ENCODE assay signal across 17 cellular contexts in the genomic region with DNA sequence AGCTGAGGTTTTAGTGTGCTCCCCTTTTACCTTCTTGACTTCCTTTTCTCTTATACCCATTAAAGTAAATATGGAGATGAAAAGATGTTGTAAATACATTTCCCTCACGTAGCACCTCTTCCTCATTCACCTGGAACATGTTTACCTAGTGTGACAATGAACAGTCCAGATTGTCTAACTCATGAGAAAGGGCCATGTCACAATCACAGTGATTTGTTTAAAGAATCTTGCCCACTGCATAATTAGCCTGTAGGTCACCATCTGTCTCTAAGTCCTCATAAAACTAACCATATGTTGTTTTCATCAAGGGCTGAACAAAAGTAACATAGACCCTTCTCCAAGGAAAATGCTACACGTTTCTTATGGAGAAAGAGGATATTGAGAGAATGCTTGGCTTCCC.
A peak's percentile ranks its signal among the peaks of the same experiment; 100 is the strongest.
DNase-seq lines count a peak whose midpoint lies in the region; ATAC-seq and TF ChIP-seq lines count a peak whose summit lies in the region.
"Had no signal": no experiment of that assay in that cellular context is flagged by ENCODE, and none has a peak within 500 bp of the region (broad histone marks: within the 10 kb centered on the region; RNA-seq: fewer than 3 reads in every experiment).

No MANE protein-coding gene starts in this region.

- H4K91ac ChIP-seq in H9 (ENCODE audit: insufficient read length, low read depth, low read length), result no peak overlapping the region

- H3K36me3 Mint-ChIP-seq in H9 (ENCODE audit: insufficient read depth in 1 of 3, low read depth in 3 of 3), result peaks cover 0 to 4% (median 0%) of the 10 kb centered on the region in 3 experiments; a peak in 2 of 7 replicates

- no peak overlapping the region for H2BK5ac ChIP-seq in H9 (ENCODE audit: insufficient read length, low read length)

- H4K5ac ChIP-seq in H9 (ENCODE audit: insufficient read length, low read depth, low read length), result no peak overlapping the region

- H4K8ac ChIP-seq in H9 (replicated peaks; ENCODE audit: insufficient read length, low read depth, low read length), result no peak overlapping the region

- H3K23me2 ChIP-seq in H9 (ENCODE audit: insufficient read length, low read depth, low read length, poor library complexity, severe bottlenecking), result no peaks in the 10 kb centered on the region

- H2BK12ac ChIP-seq in H9 (ENCODE audit: insufficient read length, low read depth, low read length), result no peak overlapping the region

- no peak overlapping the region for H3K9ac ChIP-seq in H9 (ENCODE audit: extremely low read depth, insufficient read length, low read length)

- no peak overlapping the region for H2AFZ ChIP-seq in H9 (ENCODE audit: low read length)

- H3K4ac ChIP-seq in H9 (ENCODE audit: low read depth, low read length), result no peak overlapping the region

- H3K56ac ChIP-seq in H9 (ENCODE audit: insufficient read length, low read depth, low read length), result no peak overlapping the region

- no peaks in the 10 kb centered on the region for H3K27me3 Mint-ChIP-seq in H9 (ENCODE audit: low read depth)
- H3K27me3 Mint-ChIP-seq: T-helper 17 cell had no signal

- no peak overlapping the region for H3K18ac ChIP-seq in H9 (ENCODE audit: insufficient read length, low read depth, low read length)

- H2BK120ac ChIP-seq in H9 (ENCODE audit: low read depth, low read length, poor library complexity, severe bottlenecking), result no peak overlapping the region

- no peaks in the 10 kb centered on the region for H3K79me2 ChIP-seq in H9 (ENCODE audit: insufficient read depth, low read length)

- H3K23ac ChIP-seq in H9 (ENCODE audit: insufficient read length, low read depth, low read length), result no peak overlapping the region

- no peak overlapping the region for H2BK20ac ChIP-seq in H9 (ENCODE audit: low read depth, low read length, poor library complexity, severe bottlenecking)

- H4K20me1 ChIP-seq in H9 (ENCODE audit: control insufficient read depth, insufficient read depth, insufficient read length), result no peaks in the 10 kb centered on the region

- no CpG with 5 or more reads among the region's 2 CpGs for WGBS in H9 (ENCODE audit: extremely low coverage, insufficient read length, low lambda C conversion rate)

- H2BK15ac ChIP-seq in H9 (ENCODE audit: low read depth, low read length), result no peak overlapping the region

- no peaks in the 10 kb centered on the region for H3K9me3 Mint-ChIP-seq in H9

- H2AK5ac ChIP-seq in H9 (ENCODE audit: insufficient read length, low read length), result no peak overlapping the region

- H3K9me3 ChIP-seq in H9 (ENCODE audit: control insufficient read depth, low read depth, low read length), result no peaks in the 10 kb centered on the region
- H3K9me3 ChIP-seq: adrenal gland, SJCRH30, uterus had no signal

- ATAC-seq in HG03039 (IDR thresholded peaks at IDR 0.05; ENCODE audit: unreplicated experiment) (no peak), GM19324 (IDR thresholded peaks at IDR 0.05; ENCODE audit: low FRiP score, unreplicated experiment) (no peak)
- ATAC-seq: activated CD4-positive, CD25-positive, alpha-beta regulatory T cell treated with anti-CD3 and anti-CD28 coated beads, Interleukin-2, amount 50 U/mL, for 24 hours; T-helper 17 cell had no signal

- no peaks in the 10 kb centered on the region; a peak in 1 of 4 replicates for H3K4me1 Mint-ChIP-seq in H9

- H3K4me1 ChIP-seq in H9 (ENCODE audit: insufficient read depth, low read length), result peaks cover 4% of the 10 kb centered on the region
- H3K4me1 ChIP-seq: adrenal gland, uterus had no signal

- H3K27me3 ChIP-seq in H9 (ENCODE audit: insufficient read depth, low read length), result no peaks in the 10 kb centered on the region
- H3K27me3 ChIP-seq: adrenal gland, SJCRH30, uterus had no signal

- no peak overlapping the region for H3K4me2 ChIP-seq in H9 (ENCODE audit: insufficient read depth, insufficient read length, low read length)

- no peak overlapping the region for H3K4me3 Mint-ChIP-seq in H9
- H3K4me3 Mint-ChIP-seq: T-helper 17 cell had no signal

- no peak overlapping the region for H3T11ph ChIP-seq in H9 (ENCODE audit: low read length)

- no peak overlapping the region for H3K27ac Mint-ChIP-seq in H9

- H3K79me1 ChIP-seq in H9 (ENCODE audit: insufficient read depth, low read depth, low read length, poor library complexity, severe bottlenecking), result no peaks in the 10 kb centered on the region

- H3K14ac ChIP-seq in H9 (ENCODE audit: insufficient read depth, low read length), result no peak overlapping the region

- TF ChIP-seq CTCF in H9 (conservative IDR thresholded peaks at IDR 0.05), result no peak

- H3K27ac ChIP-seq in H9 (ENCODE audit: insufficient read length, low read depth, low read length), result no peak overlapping the region
- H3K27ac ChIP-seq: adrenal gland, SJCRH30 had no signal

- DNase-seq in NCI-H510A (lab: John Stamatoyannopoulos, UW) (peak; percentile 17), NCI-H510A treated with DMSO at 0.1 percent for 48 hours (lab: John Stamatoyannopoulos, UW) (no peak), NCI-H2171 (lab: John Stamatoyannopoulos, UW) (peak; percentile 66), cerebellar nuclear complex (lab: John Stamatoyannopoulos, UW) (peak; percentile 54 to 72), renal cortical epithelial cell (ENCODE audit: low read depth) (peak; percentile 68), H9 (no peak)
- DNase-seq: adrenal gland; effector CD4-positive, alpha-beta T cell; hypothalamus; NCI-H187; stimulated activated CD4-positive, alpha-beta T cell treated with anti-CD3 and anti-CD28 coated beads, Interleukin-1b, Interleukin-23, amount 100 ng/mL, for 48 hours; T-helper 17 cell; uterus had no signal

Comparison
In these comparisons a context has a peak if more than half of its experiments do, and no peak if none do; other contexts are left out.
1. DNase-seq: peak in NCI-H510A (single experiment), NCI-H2171 (single experiment), cerebellar nuclear complex (2 of 2) and renal cortical epithelial cell (single experiment); none in NCI-H510A treated with DMSO at 0.1 percent for 48 hours (single experiment) and H9 (single experiment).